Comparison of ENCODE assay signal across 25 cellular contexts in the genomic region with DNA sequence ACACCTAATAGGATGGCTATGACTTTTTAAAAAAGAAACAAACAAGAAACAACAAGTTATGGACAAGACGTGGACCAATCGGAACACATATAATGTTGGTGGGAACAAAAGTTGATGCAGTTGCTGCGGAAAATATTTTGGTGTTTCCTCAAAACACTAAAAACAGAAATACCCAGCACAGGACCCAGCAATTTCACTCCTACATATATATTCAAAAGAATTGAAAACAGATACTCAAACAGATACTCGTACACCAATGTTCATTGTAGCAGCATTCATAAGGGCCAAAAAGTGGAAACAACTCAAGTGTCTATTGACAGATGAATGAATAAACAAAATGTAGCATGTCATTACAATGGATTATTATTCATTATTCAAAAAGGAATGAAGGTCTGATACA. TPM values are rescaled to one million over a fixed set of nuclear protein-coding genes. Genes with fewer than 3 reads are reported as not detected.
A peak's percentile ranks its signal among the peaks of the same experiment; 100 is the strongest.
DNase-seq lines count a peak whose midpoint lies in the region; ATAC-seq and TF ChIP-seq lines count a peak whose summit lies in the region.
"Had no signal": no experiment of that assay in that cellular context is flagged by ENCODE, and none has a peak within 500 bp of the region (broad histone marks: within the 10 kb centered on the region; RNA-seq: fewer than 3 reads in every experiment).

No MANE protein-coding gene starts in this region.

- no peak overlapping the region for H3K9ac ChIP-seq in PC-3 (ENCODE audit: low read length)
- H3K9ac ChIP-seq: parathyroid adenoma had no signal

- peak overlapping the region; percentile 43 for H3K4me3 ChIP-seq in CD4-positive, CD25-positive, alpha-beta regulatory T cell (ENCODE audit: low read depth, low read length)
- no peak overlapping the region for H3K4me3 ChIP-seq in PC-3 (ENCODE audit: low read length)
- H3K4me3 ChIP-seq: ascending aorta had no signal

- peak overlapping the region; percentile 72 to 90 (median 87) for H3K27ac Mint-ChIP-seq in CD4-positive, CD25-positive, alpha-beta regulatory T cell
- H3K27ac Mint-ChIP-seq: activated CD8-positive, alpha-beta memory T cell treated with anti-CD3 and anti-CD28 coated beads, Interleukin-2, amount 10 ng/mL, durations not matched to agents 7 days and 5 days; CD4-positive, alpha-beta memory T cell; endodermal cell had no signal

- intact Hi-C loops in PC-3 (cut with micrococcal nuclease), result no loop called here

- H3K27me3 ChIP-seq in CD4-positive, CD25-positive, alpha-beta regulatory T cell (ENCODE audit: control insufficient read depth, insufficient read depth, low read length), result no peaks in the 10 kb centered on the region
- H3K27me3 ChIP-seq in PC-3 (ENCODE audit: low read length), result peaks cover 7% of the 10 kb centered on the region; the same call in 1 of the 2 replicates
- H3K27me3 ChIP-seq: ascending aorta had no signal

- no peaks in the 10 kb centered on the region for H3K27me3 Mint-ChIP-seq in CD4-positive, CD25-positive, alpha-beta regulatory T cell
- H3K27me3 Mint-ChIP-seq: CD4-positive, alpha-beta memory T cell; naive thymus-derived CD8-positive, alpha-beta T cell had no signal

- H4K20me1 ChIP-seq in PC-3 (ENCODE audit: low read length), result no peaks in the 10 kb centered on the region

- no peaks in the 10 kb centered on the region for H3K9me3 ChIP-seq in CD4-positive, CD25-positive, alpha-beta regulatory T cell (ENCODE audit: control insufficient read depth in 2 of 2, low read length in 2 of 2)
- no peaks in the 10 kb centered on the region for H3K9me3 ChIP-seq in PC-3 (ENCODE audit: low read length)
- H3K9me3 ChIP-seq: ascending aorta had no signal

- H3K9me2 ChIP-seq in PC-3 (replicated peaks; ENCODE audit: low read length), result no peaks in the 10 kb centered on the region

- H3K36me3 ChIP-seq in CD4-positive, CD25-positive, alpha-beta regulatory T cell (ENCODE audit: control insufficient read depth, insufficient read depth, low read length), result peaks cover 3% of the 10 kb centered on the region
- no peaks in the 10 kb centered on the region; the same call in 1 of the 2 replicates for H3K36me3 ChIP-seq in PC-3 (ENCODE audit: low read depth, low read length)
- H3K36me3 ChIP-seq: ascending aorta, WERI-Rb-1 had no signal

- no peaks in the 10 kb centered on the region for H3K79me2 ChIP-seq in PC-3 (ENCODE audit: low read length)
- H3K79me2 ChIP-seq: parathyroid adenoma had no signal

- peaks cover 35 to 78% (median 57%) of the 10 kb centered on the region in 4 donors for H3K4me1 Mint-ChIP-seq in CD4-positive, CD25-positive, alpha-beta regulatory T cell

- no peak for DNase-seq in CD4-positive, CD25-positive, alpha-beta regulatory T cell
- DNase-seq in NOMO-1 treated with dmso at 0.1 percent for 144 hours (lab: John Stamatoyannopoulos, UW; ENCODE audit: unreplicated experiment) (no peak), MV-4-11 (lab: John Stamatoyannopoulos, UW) (no peak), PC-3 (no peak)
- DNase-seq: activated CD8-positive, alpha-beta memory T cell treated with anti-CD3 and anti-CD28 coated beads, Interleukin-2, amount 10 ng/mL, durations not matched to agents 7 days and 5 days; activated naive CD4-positive, alpha-beta T cell; CD4-positive, alpha-beta memory T cell; endodermal cell; IMR-90; islet precursor cell; mammary epithelial cell; MM.1S; naive thymus-derived CD8-positive, alpha-beta T cell; NCI-H1694 treated with DMSO at 0.1 percent for 48 hours; NCI-H446 treated with DMSO at 0.1 percent for 48 hours; Right ventricle myocardium superior; stimulated activated CD4-positive, alpha-beta T cell treated with anti-CD3 and anti-CD28 coated beads, Interleukin-2, amount 100 ng/mL, for 48 hours; WERI-Rb-1 had no signal

- peaks cover 0 to 16% (median 4%) of the 10 kb centered on the region in 7 donors for H3K9me3 Mint-ChIP-seq in CD4-positive, CD25-positive, alpha-beta regulatory T cell

- CTCF ChIA-PET in PC-3 (lab: Charles Lee), result no interaction called here

- TF ChIP-seq CTCF in PC-3 (conservative IDR thresholded peaks at IDR 0.05; ENCODE audit: low read depth, low read length), result no peak

- POLR2A ChIA-PET in PC-3 (lab: Charles Lee; ENCODE audit: unreplicated experiment), result no interaction called here

- no peak overlapping the region for H3K4me2 ChIP-seq in PC-3 (ENCODE audit: low read length)

- H3K36me3 Mint-ChIP-seq in CD4-positive, CD25-positive, alpha-beta regulatory T cell, result peaks cover 18% of the 10 kb centered on the region

- no peak for ATAC-seq in CD4-positive, CD25-positive, alpha-beta regulatory T cell (ENCODE audit: low read depth in 2 of 2)
- ATAC-seq in GM18868 (IDR thresholded peaks at IDR 0.05; ENCODE audit: unreplicated experiment) (peak; percentile 73), GM21619 (IDR thresholded peaks at IDR 0.05; ENCODE audit: unreplicated experiment) (peak; percentile 59), HG03095 (IDR thresholded peaks at IDR 0.05; ENCODE audit: unreplicated experiment) (peak; percentile 61), PC-3 (no peak), HG03520 (IDR thresholded peaks at IDR 0.05; ENCODE audit: unreplicated experiment) (no peak)
- ATAC-seq: activated CD8-positive, alpha-beta memory T cell treated with anti-CD3 and anti-CD28 coated beads, Interleukin-2, amount 10 ng/mL, durations not matched to agents 7 days and 5 days; naive thymus-derived CD8-positive, alpha-beta T cell had no signal

- no peaks in the 10 kb centered on the region for H3F3A ChIP-seq in PC-3 (ENCODE audit: low read length, unreplicated experiment)

- BruUV-seq in PC-3 (replicated peaks; lab: Mats Ljungman, UMichigan), result no TSS peak

- no peak overlapping the region for H2AFZ ChIP-seq in PC-3 (ENCODE audit: low read length)
- H2AFZ ChIP-seq: parathyroid adenoma had no signal

- peak overlapping the region; percentile 11 to 78 (median 50) for H3K4me3 Mint-ChIP-seq in CD4-positive, CD25-positive, alpha-beta regulatory T cell
- H3K4me3 Mint-ChIP-seq: activated CD8-positive, alpha-beta memory T cell treated with anti-CD3 and anti-CD28 coated beads, Interleukin-2, amount 10 ng/mL, durations not matched to agents 7 days and 5 days; CD4-positive, alpha-beta memory T cell; endodermal cell; naive thymus-derived CD8-positive, alpha-beta T cell had no signal

- H3K4me1 ChIP-seq in CD4-positive, CD25-positive, alpha-beta regulatory T cell (ENCODE audit: control insufficient read depth, insufficient read depth, low read length, poor library complexity, severe bottlenecking), result peaks cover 34% of the 10 kb centered on the region
- no peaks in the 10 kb centered on the region for H3K4me1 ChIP-seq in PC-3 (ENCODE audit: insufficient read depth, low read length)
- H3K4me1 ChIP-seq: ascending aorta, parathyroid adenoma had no signal

- no peak overlapping the region for H3K27ac ChIP-seq in CD4-positive, CD25-positive, alpha-beta regulatory T cell (ENCODE audit: insufficient read depth, low read length, poor library complexity, severe bottlenecking)
- H3K27ac ChIP-seq in PC-3 (ENCODE audit: low read length), result no peak overlapping the region
- H3K27ac ChIP-seq: ascending aorta, parathyroid adenoma, WERI-Rb-1 had no signal

RNA-seq across cellular contexts. Expression of a gene that starts 12.1 kb away (rescaled TPM):
- 153 TPM for total RNA-seq in CD4-positive, CD25-positive, alpha-beta regulatory T cell
- 10 to 100 TPM in 3 of 4 donors, 1 to 10 TPM in 1; 8.3 to 16.6 (median 12.9) TPM for polyA plus RNA-seq in CD4-positive, CD25-positive, alpha-beta regulatory T cell
- 0.40 and 1.1 TPM in 2 replicates for total RNA-seq in PC-3 (2014; rRNA removed)
- total RNA-seq: chondrocyte, IMR-90, mammary epithelial cell had no signal
- polyA plus RNA-seq: IMR-90 had no signal

Comparison
In these comparisons a context has a peak if more than half of its experiments do, and no peak if none do; other contexts are left out.
1. ATAC-seq: peak in GM18868 (single experiment), GM21619 (single experiment) and HG03095 (single experiment); none in CD4-positive, CD25-positive, alpha-beta regulatory T cell (0 of 2), PC-3 (single experiment) and HG03520 (single experiment).
2. RNA of a gene that starts 12.1 kb away (total RNA-seq): 153 TPM in CD4-positive, CD25-positive, alpha-beta regulatory T cell (single experiment); 0.40 to 1.1 TPM in PC-3; every median in the first group is over 10 times any median in the second.